Comparison of ENCODE assay signal across 1 cellular context in the genomic region with DNA sequence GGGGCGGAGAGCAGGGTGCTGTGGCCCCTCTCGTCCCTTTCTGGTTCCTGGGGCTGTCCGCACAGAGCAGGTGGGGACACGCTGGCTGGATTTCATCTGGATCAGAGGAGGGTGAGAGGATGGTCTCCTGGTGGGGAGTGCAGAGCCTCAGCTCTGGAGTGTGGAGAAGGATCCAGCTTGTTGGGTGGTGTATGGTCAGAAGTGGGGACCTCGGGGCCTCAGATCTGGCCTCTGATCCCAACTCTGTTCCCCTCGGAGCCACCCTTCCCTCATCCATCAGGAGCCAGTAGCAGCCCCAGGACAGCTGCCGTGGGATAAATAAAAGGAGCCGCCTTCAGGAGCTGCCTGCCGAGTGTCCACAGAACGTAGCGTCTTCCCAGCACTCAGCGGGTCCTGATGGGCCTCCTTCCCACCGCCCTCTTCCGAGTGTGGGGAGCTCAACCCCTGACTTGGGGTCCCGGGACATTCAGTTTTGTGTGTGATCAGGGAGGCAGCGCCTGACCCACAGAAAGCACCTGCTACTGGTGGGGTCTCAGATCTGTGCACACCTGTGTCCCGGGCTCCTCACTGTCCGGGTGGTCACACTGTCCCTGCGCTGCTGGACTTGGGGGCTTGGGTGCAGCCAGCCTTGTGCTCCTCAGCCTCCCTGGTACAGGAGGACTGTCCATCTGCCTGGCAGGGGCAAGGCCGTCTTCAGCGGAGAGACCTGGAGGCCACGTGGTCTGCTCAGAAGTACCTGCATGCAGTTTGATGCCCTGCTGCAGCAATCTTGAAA.
TF ChIP-seq lines count a peak whose summit lies in the region.

No MANE protein-coding gene starts in this region.

TF ChIP-seq in H1, 55 proteins besides CTCF, POLR2A, EP300 and RAD21:
- TF ChIP-seq MAFK (IDR thresholded peaks at IDR 0.05; ENCODE audit: low read depth, low read length) (no peak), POU5F1 (IDR thresholded peaks at IDR 0.05; ENCODE audit: low read depth, low read length) (no peak), EZH2 (IDR thresholded peaks at IDR 0.05; ENCODE audit: low read depth, low read length, severe bottlenecking) (peak; percentile 15)
